8 cellular contexts compared by ENCODE assay signal in genomic region chr19:44808463-44809371, GRCh38. TPM values are rescaled to one million over a fixed set of nuclear protein-coding genes. Genes with fewer than 3 reads are reported as not detected.
DNase-seq lines count a peak whose midpoint lies in the region; ATAC-seq, FAIRE-seq and TF ChIP-seq lines count a peak whose summit lies in the region.

A gene with protein sequence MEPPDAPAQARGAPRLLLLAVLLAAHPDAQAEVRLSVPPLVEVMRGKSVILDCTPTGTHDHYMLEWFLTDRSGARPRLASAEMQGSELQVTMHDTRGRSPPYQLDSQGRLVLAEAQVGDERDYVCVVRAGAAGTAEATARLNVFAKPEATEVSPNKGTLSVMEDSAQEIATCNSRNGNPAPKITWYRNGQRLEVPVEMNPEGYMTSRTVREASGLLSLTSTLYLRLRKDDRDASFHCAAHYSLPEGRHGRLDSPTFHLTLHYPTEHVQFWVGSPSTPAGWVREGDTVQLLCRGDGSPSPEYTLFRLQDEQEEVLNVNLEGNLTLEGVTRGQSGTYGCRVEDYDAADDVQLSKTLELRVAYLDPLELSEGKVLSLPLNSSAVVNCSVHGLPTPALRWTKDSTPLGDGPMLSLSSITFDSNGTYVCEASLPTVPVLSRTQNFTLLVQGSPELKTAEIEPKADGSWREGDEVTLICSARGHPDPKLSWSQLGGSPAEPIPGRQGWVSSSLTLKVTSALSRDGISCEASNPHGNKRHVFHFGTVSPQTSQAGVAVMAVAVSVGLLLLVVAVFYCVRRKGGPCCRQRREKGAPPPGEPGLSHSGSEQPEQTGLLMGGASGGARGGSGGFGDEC (plus strand): TSS chr19:44809103. CDS start chr19:44809125, 22 bp downstream.

- peaks cover 3% of the 10 kb centered on the region for H3K4me1 Mint-ChIP-seq in astrocyte (ENCODE audit: low read depth, unreplicated experiment)

- ATAC-seq in left cardiac atrium (peak; percentile 95 to 97), HG03139 (IDR thresholded peaks at IDR 0.05; ENCODE audit: unreplicated experiment) (no peak)

- H3K27me3 ChIP-seq in BLaER1 (no peaks in the 10 kb centered on the region), astrocyte (ENCODE audit: insufficient read depth, low read length) (no peaks in the 10 kb centered on the region), parathyroid adenoma (ENCODE audit: control insufficient read depth, insufficient read depth, low read length) (no peaks in the 10 kb centered on the region)

- peaks cover 25% of the 10 kb centered on the region for H3K27me3 Mint-ChIP-seq in astrocyte (ENCODE audit: low read depth, unreplicated experiment)

- H3K36me3 Mint-ChIP-seq in astrocyte (ENCODE audit: low read depth, unreplicated experiment): peaks cover 4% of the 10 kb centered on the region

- intact Hi-C loops in left cardiac atrium (cut with DNase I): loop anchor here in 1 of 2 donors (2.0 kb wide), 1 partner anchor 36 kb away; no protein-coding TSS in a partner anchor

- H3K4me2 ChIP-seq in BLaER1 (peak within 1 kb of the TSS; percentile 98), astrocyte (ENCODE audit: low read length) (peak within 1 kb of the TSS; percentile 98), parathyroid adenoma (ENCODE audit: low read length) (peak within 1 kb of the TSS; percentile 89)

- no peak for TF ChIP-seq POLR2A in GM12891 (IDR thresholded peaks at IDR 0.05; ENCODE audit: low read depth, low read length)

- H4K20me1 ChIP-seq in BLaER1: no peaks in the 10 kb centered on the region
- H4K20me1 ChIP-seq in astrocyte (ENCODE audit: insufficient read depth, low read length): no peaks in the 10 kb centered on the region

- H3K27ac Mint-ChIP-seq in astrocyte (ENCODE audit: unreplicated experiment): peak within 1 kb of the TSS; percentile 34

- H2AFZ ChIP-seq in astrocyte (ENCODE audit: low read depth, low read length) (peak within 1 kb of the TSS; percentile 76), parathyroid adenoma (peak within 1 kb of the TSS; percentile 96)

- H3K9me3 Mint-ChIP-seq in astrocyte (ENCODE audit: unreplicated experiment): peaks cover 2% of the 10 kb centered on the region

- TF ChIP-seq CTCF in astrocyte (IDR thresholded peaks at IDR 0.05; ENCODE audit: insufficient read depth, low read depth, low read length): no peak
- TF ChIP-seq CTCF in parathyroid adenoma (IDR thresholded peaks at IDR 0.05): no peak

- peak within 1 kb of the TSS; percentile 77 for H3K9ac ChIP-seq in BLaER1
- H3K9ac ChIP-seq in astrocyte (ENCODE audit: low read length): peak within 1 kb of the TSS; percentile 78
- peak within 1 kb of the TSS; percentile 72 for H3K9ac ChIP-seq in parathyroid adenoma

- DNase-seq in KBM-7 (peak; percentile 23), astrocyte (ENCODE audit: low read depth) (peak; percentile 27), left cardiac atrium (peak; percentile 86), GM12891 (ENCODE audit: insufficient read length, low spot score) (no peak)
- DNase-seq in stimulated activated CD4-positive, alpha-beta T cell treated with anti-CD3 and anti-CD28 coated beads, Interleukin-4, amount 100 ng/mL, for 24 hours: no peak

- H3K36me3 ChIP-seq in BLaER1 (peaks cover 8% of the 10 kb centered on the region; the same call in 1 of the 2 replicates), astrocyte (ENCODE audit: insufficient read depth, low read length) (no peaks in the 10 kb centered on the region), parathyroid adenoma (ENCODE audit: control insufficient read depth, insufficient read depth, low read length) (no peaks in the 10 kb centered on the region)

- peak within 1 kb of the TSS; percentile 75 for H3K4me3 Mint-ChIP-seq in astrocyte (ENCODE audit: unreplicated experiment)

- H3K4me1 ChIP-seq in BLaER1 (peaks cover 25% of the 10 kb centered on the region), astrocyte (ENCODE audit: insufficient read depth, low read length) (peaks cover 14% of the 10 kb centered on the region), parathyroid adenoma (peaks cover 18% of the 10 kb centered on the region)

- in situ Hi-C loops in KBM-7 (cut with MboI; ENCODE audit: low pct_unique_long_range_greater_than_20kb, low sequenced_read_pairs): no loop called here

- FAIRE-seq in astrocyte (lab: Jason Lieb, UNC) (no peak), GM12891 (lab: Jason Lieb, UNC) (no peak)

- H3K9me3 ChIP-seq in BLaER1: no peaks in the 10 kb centered on the region
- peaks cover 5% of the 10 kb centered on the region for H3K9me3 ChIP-seq in astrocyte (ENCODE audit: insufficient read depth, low read depth, low read length)
- H3K9me3 ChIP-seq in parathyroid adenoma (ENCODE audit: control insufficient read depth, low read length): no peaks in the 10 kb centered on the region

- H3K4me3 ChIP-seq in BLaER1: peak within 1 kb of the TSS; percentile 70
- H3K4me3 ChIP-seq in astrocyte (ENCODE audit: insufficient read depth, low read depth, low read length): peak within 1 kb of the TSS; percentile 60
- peak within 1 kb of the TSS; percentile 68 for H3K4me3 ChIP-seq in parathyroid adenoma (ENCODE audit: low read depth, low read length)

- peak within 1 kb of the TSS; percentile 72 for H3K27ac ChIP-seq in BLaER1
- no peak within 1 kb of the TSS for H3K27ac ChIP-seq in astrocyte (ENCODE audit: low read depth, low read length)
- H3K27ac ChIP-seq in parathyroid adenoma: peak within 1 kb of the TSS; percentile 96

- H3K79me2 ChIP-seq in astrocyte (ENCODE audit: insufficient read depth, low read length) (no peaks in the 10 kb centered on the region), parathyroid adenoma (no peaks in the 10 kb centered on the region)

TF ChIP-seq in GM12891, 5 proteins besides CTCF, POLR2A, EP300 and RAD21:
- TF ChIP-seq POU2F2 (IDR thresholded peaks at IDR 0.05; ENCODE audit: low read depth, low read length) (no peak), POLR2AphosphoS5 (IDR thresholded peaks at IDR 0.05; ENCODE audit: low read depth, low read length) (no peak), SPI1 (IDR thresholded peaks at IDR 0.05; ENCODE audit: low read depth, low read length) (no peak), PAX5 (IDR thresholded peaks at IDR 0.05; ENCODE audit: insufficient read depth, low read length, severe bottlenecking) (no peak), TAF1 (IDR thresholded peaks at IDR 0.05; ENCODE audit: low read depth, low read length) (no peak)
TF ChIP-seq in GM12891: peak in this region for 0.

RNA-seq across cellular contexts. Expression of the gene that starts here (rescaled TPM):
- total RNA-seq in astrocyte: 11.5 and 14.0 TPM in 2 replicates
- total RNA-seq in left cardiac atrium: 10 to 100 TPM; 76.4 to 76.9 TPM
- polyA plus RNA-seq in GM12891 (2012; ENCODE audit: low read depth, missing spikeins): not detected

Comparison
In these comparisons a context has a peak if more than half of its experiments do, and no peak if none do; other contexts are left out.
1. DNase-seq: peak in KBM-7 (single experiment), astrocyte (single experiment) and left cardiac atrium (single experiment); none in GM12891 (single experiment) and stimulated activated CD4-positive, alpha-beta T cell treated with anti-CD3 and anti-CD28 coated beads, Interleukin-4, amount 100 ng/mL, for 24 hours (single experiment).
2. Peak in every context shown above with its lines, with median percentiles within 50 percentile points of each other: H3K4me2 ChIP-seq, H3K4me3 ChIP-seq and H3K9ac ChIP-seq.